1 cellular context compared by ENCODE assay signal in the genomic region with DNA sequence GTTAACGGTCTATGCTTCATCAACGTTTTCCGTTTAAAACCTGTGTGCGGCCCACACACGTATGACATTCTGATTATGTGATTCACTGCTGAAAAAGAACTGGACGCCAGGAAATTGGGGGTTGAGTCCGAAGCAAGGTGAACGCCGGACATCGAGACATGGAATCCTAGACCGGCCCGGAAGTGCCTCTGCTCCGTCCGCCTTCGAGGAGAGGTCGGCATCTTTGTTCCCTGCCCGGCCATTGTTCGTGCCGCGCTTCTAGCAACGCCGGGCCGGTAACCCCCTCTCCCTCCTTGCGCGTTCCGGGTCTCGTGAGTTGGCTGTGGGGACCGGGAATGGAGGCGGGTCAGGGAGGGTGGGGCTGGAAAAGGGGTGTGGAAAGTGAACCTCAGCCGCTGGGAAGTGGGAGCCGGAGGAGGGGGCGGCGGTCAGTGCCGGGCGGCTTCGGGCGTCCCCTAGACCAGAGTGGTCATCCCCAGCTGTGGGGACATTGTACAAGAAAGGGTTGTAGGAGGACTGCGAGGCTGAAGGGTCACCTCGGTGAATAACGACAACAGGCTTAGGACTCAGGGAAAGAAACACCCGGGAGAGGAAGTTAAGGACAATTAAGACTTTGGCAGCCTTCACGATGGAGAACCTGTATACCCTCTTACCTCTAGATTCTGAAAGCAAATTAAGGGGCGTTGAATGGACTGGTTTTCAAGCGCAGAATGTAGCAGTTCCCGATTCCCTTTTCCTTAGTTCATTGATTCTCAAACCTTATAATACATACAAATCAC.
TF ChIP-seq lines count a peak whose summit lies in the region.

Gene ZSCAN9, plus strand, starts transcription at position 220 of the 779 bp plus-strand sequence. CDS start 1,810 bp downstream, outside the sequence.

TF ChIP-seq in K562, 482 proteins besides CTCF, POLR2A, EP300 and RAD21 (continued from another document and continues in another):
- TF ChIP-seq, protein P1, sequence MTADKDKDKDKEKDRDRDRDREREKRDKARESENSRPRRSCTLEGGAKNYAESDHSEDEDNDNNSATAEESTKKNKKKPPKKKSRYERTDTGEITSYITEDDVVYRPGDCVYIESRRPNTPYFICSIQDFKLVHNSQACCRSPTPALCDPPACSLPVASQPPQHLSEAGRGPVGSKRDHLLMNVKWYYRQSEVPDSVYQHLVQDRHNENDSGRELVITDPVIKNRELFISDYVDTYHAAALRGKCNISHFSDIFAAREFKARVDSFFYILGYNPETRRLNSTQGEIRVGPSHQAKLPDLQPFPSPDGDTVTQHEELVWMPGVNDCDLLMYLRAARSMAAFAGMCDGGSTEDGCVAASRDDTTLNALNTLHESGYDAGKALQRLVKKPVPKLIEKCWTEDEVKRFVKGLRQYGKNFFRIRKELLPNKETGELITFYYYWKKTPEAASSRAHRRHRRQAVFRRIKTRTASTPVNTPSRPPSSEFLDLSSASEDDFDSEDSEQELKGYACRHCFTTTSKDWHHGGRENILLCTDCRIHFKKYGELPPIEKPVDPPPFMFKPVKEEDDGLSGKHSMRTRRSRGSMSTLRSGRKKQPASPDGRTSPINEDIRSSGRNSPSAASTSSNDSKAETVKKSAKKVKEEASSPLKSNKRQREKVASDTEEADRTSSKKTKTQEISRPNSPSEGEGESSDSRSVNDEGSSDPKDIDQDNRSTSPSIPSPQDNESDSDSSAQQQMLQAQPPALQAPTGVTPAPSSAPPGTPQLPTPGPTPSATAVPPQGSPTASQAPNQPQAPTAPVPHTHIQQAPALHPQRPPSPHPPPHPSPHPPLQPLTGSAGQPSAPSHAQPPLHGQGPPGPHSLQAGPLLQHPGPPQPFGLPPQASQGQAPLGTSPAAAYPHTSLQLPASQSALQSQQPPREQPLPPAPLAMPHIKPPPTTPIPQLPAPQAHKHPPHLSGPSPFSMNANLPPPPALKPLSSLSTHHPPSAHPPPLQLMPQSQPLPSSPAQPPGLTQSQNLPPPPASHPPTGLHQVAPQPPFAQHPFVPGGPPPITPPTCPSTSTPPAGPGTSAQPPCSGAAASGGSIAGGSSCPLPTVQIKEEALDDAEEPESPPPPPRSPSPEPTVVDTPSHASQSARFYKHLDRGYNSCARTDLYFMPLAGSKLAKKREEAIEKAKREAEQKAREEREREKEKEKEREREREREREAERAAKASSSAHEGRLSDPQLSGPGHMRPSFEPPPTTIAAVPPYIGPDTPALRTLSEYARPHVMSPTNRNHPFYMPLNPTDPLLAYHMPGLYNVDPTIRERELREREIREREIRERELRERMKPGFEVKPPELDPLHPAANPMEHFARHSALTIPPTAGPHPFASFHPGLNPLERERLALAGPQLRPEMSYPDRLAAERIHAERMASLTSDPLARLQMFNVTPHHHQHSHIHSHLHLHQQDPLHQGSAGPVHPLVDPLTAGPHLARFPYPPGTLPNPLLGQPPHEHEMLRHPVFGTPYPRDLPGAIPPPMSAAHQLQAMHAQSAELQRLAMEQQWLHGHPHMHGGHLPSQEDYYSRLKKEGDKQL (CRISPR knock-in tag; IDR thresholded peaks at IDR 0.05; ENCODE audit: borderline replicate concordance) = no peak
- TF ChIP-seq MAZ (CRISPR knock-in tag; conservative IDR thresholded peaks at IDR 0.05 in 1 of 2, IDR thresholded peaks at IDR 0.05 in 1 of 2) = peak; percentile 87 to 93
- TF ChIP-seq NUFIP1 (IDR thresholded peaks at IDR 0.05; ENCODE audit: partially characterized antibody) = peak; percentile 28
- no peak for TF ChIP-seq CREBBP (IDR thresholded peaks at IDR 0.05; ENCODE audit: low read depth, low read length)
- peak; percentile 80 for TF ChIP-seq CTBP1 (IDR thresholded peaks at IDR 0.05; ENCODE audit: borderline replicate concordance)
- peak; percentile 66; the same call in 1 of the 2 replicates for TF ChIP-seq HLTF (IDR thresholded peaks at IDR 0.05)
- peak; percentile 97 for TF ChIP-seq DIDO1 (tag; IDR thresholded peaks at IDR 0.05; ENCODE audit: low read depth)
- no peak for TF ChIP-seq ZNF583 (CRISPR knock-in tag; IDR thresholded peaks at IDR 0.05)
- no peak for TF ChIP-seq ADNP (tag; IDR thresholded peaks at IDR 0.05)
- TF ChIP-seq USF1 (CRISPR knock-in tag; IDR thresholded peaks at IDR 0.05) = no peak
- TF ChIP-seq, protein P2, sequence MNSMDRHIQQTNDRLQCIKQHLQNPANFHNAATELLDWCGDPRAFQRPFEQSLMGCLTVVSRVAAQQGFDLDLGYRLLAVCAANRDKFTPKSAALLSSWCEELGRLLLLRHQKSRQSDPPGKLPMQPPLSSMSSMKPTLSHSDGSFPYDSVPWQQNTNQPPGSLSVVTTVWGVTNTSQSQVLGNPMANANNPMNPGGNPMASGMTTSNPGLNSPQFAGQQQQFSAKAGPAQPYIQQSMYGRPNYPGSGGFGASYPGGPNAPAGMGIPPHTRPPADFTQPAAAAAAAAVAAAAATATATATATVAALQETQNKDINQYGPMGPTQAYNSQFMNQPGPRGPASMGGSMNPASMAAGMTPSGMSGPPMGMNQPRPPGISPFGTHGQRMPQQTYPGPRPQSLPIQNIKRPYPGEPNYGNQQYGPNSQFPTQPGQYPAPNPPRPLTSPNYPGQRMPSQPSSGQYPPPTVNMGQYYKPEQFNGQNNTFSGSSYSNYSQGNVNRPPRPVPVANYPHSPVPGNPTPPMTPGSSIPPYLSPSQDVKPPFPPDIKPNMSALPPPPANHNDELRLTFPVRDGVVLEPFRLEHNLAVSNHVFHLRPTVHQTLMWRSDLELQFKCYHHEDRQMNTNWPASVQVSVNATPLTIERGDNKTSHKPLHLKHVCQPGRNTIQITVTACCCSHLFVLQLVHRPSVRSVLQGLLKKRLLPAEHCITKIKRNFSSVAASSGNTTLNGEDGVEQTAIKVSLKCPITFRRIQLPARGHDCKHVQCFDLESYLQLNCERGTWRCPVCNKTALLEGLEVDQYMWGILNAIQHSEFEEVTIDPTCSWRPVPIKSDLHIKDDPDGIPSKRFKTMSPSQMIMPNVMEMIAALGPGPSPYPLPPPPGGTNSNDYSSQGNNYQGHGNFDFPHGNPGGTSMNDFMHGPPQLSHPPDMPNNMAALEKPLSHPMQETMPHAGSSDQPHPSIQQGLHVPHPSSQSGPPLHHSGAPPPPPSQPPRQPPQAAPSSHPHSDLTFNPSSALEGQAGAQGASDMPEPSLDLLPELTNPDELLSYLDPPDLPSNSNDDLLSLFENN (IDR thresholded peaks at IDR 0.05; ENCODE audit: low read depth in 2 of 2, low read length in 2 of 2) = peak in 1 of 2 experiments; percentile 49; a peak in 1 of 4 replicates
- TF ChIP-seq L3MBTL2 (IDR thresholded peaks at IDR 0.05) = peak; percentile 73
- peak; percentile 95 for TF ChIP-seq ELF1 (tag; IDR thresholded peaks at IDR 0.05)
- TF ChIP-seq RB1 (IDR thresholded peaks at IDR 0.05; ENCODE audit: low read depth) = peak; percentile 75
- peak; percentile 87 for TF ChIP-seq ESRRA (IDR thresholded peaks at IDR 0.05; ENCODE audit: borderline replicate concordance, low read depth)
- TF ChIP-seq TGIF2 (CRISPR knock-in tag; IDR thresholded peaks at IDR 0.05) = no peak
- no peak for TF ChIP-seq U2AF2 (optimal IDR thresholded peaks at IDR 0.05; ENCODE audit: low read depth, low read length)
- peak; percentile 58 to 81; a peak in 3 of 4 replicates for TF ChIP-seq MNT (conservative IDR thresholded peaks at IDR 0.05)
- TF ChIP-seq SMAD1 (IDR thresholded peaks at IDR 0.05; ENCODE audit: low read depth, low read length, partially characterized antibody) = peak; percentile 81
- TF ChIP-seq SOX6 (IDR thresholded peaks at IDR 0.05) = peak; percentile 88
- peak; percentile 81 for TF ChIP-seq MYNN (IDR thresholded peaks at IDR 0.05)
- no peak for TF ChIP-seq MYNN (CRISPR knock-in tag; IDR thresholded peaks at IDR 0.05)
- TF ChIP-seq ZKSCAN3 (CRISPR knock-in tag; IDR thresholded peaks at IDR 0.05) = no peak
- no peak for TF ChIP-seq ZNF324 (CRISPR knock-in tag; IDR thresholded peaks at IDR 0.05)
- TF ChIP-seq STAT5B (CRISPR knock-in tag; IDR thresholded peaks at IDR 0.05) = no peak
- TF ChIP-seq ZNF507 (tag; conservative IDR thresholded peaks at IDR 0.05) = no peak
- TF ChIP-seq FOXA3 (CRISPR knock-in tag; conservative IDR thresholded peaks at IDR 0.05 in 1 of 2, IDR thresholded peaks at IDR 0.05 in 1 of 2) = peak in 1 of 2 experiments; percentile 40; a peak in 1 of 4 replicates
- TF ChIP-seq ETV1 (tag; conservative IDR thresholded peaks at IDR 0.05; ENCODE audit: low read depth) = peak; percentile 97
- no peak for TF ChIP-seq NR3C1 (CRISPR knock-in tag; IDR thresholded peaks at IDR 0.05)
- peak; percentile 43; the same call in 1 of the 2 replicates for TF ChIP-seq E4F1 (CRISPR knock-in tag; IDR thresholded peaks at IDR 0.05; ENCODE audit: borderline replicate concordance)
- no peak for TF ChIP-seq ZNF121 (CRISPR knock-in tag; conservative IDR thresholded peaks at IDR 0.05)
- no peak for TF ChIP-seq WHSC1 (IDR thresholded peaks at IDR 0.05; ENCODE audit: low read length)
- TF ChIP-seq CTCFL (IDR thresholded peaks at IDR 0.05; ENCODE audit: borderline replicate concordance, insufficient read depth, low read depth, low read length, poor library complexity, severe bottlenecking) = peak; percentile 6
- TF ChIP-seq ZNF77 (CRISPR knock-in tag; IDR thresholded peaks at IDR 0.05) = no peak
- TF ChIP-seq ZNF644 (tag; IDR thresholded peaks at IDR 0.05; ENCODE audit: low read depth) = peak; percentile 55; the same call in 1 of the 2 replicates
- TF ChIP-seq, protein P3, sequence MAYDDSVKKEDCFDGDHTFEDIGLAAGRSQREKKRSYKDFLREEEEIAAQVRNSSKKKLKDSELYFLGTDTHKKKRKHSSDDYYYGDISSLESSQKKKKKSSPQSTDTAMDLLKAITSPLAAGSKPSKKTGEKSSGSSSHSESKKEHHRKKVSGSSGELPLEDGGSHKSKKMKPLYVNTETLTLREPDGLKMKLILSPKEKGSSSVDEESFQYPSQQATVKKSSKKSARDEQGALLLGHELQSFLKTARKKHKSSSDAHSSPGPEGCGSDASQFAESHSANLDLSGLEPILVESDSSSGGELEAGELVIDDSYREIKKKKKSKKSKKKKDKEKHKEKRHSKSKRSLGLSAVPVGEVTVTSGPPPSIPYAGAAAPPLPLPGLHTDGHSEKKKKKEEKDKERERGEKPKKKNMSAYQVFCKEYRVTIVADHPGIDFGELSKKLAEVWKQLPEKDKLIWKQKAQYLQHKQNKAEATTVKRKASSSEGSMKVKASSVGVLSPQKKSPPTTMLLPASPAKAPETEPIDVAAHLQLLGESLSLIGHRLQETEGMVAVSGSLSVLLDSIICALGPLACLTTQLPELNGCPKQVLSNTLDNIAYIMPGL (CRISPR knock-in tag; IDR thresholded peaks at IDR 0.05) = no peak
- TF ChIP-seq BRD9 (IDR thresholded peaks at IDR 0.05; ENCODE audit: low read depth, partially characterized antibody) = peak; percentile 21
- TF ChIP-seq TAF15 (IDR thresholded peaks at IDR 0.05; ENCODE audit: low read depth, low read length) = no peak
- TF ChIP-seq MCM2 (IDR thresholded peaks at IDR 0.05; ENCODE audit: low read depth) = no peak
- TF ChIP-seq MED1 (CRISPR knock-in tag; IDR thresholded peaks at IDR 0.05; ENCODE audit: borderline replicate concordance) = no peak
- TF ChIP-seq NFRKB (IDR thresholded peaks at IDR 0.05; ENCODE audit: low read depth) = peak; percentile 99
- TF ChIP-seq CBX5 (IDR thresholded peaks at IDR 0.05; ENCODE audit: borderline replicate concordance, low read depth) = peak; percentile 80; the same call in 1 of the 2 replicates
- no peak for TF ChIP-seq ZBTB1 (CRISPR knock-in tag; IDR thresholded peaks at IDR 0.05; ENCODE audit: borderline replicate concordance, low read depth)
- no peak for TF ChIP-seq ZNF184 (CRISPR knock-in tag; IDR thresholded peaks at IDR 0.05)
- TF ChIP-seq MAFF (IDR thresholded peaks at IDR 0.05; ENCODE audit: low read length) = no peak
